9 cellular contexts compared by ENCODE assay signal in genomic region chr4:82201303-82201702, GRCh38.
DNase-seq lines count a peak whose midpoint lies in the region; ATAC-seq and TF ChIP-seq lines count a peak whose summit lies in the region.
"Had no signal": no experiment of that assay in that cellular context is flagged by ENCODE, and none has a peak within 500 bp of the region (broad histone marks: within the 10 kb centered on the region; RNA-seq: fewer than 3 reads in every experiment).

No MANE protein-coding gene starts in this region.

- no peak for ATAC-seq in Right ventricle myocardium inferior

- DNase-seq in DMS79 (lab: John Stamatoyannopoulos, UW) (peak; percentile 35), NCI-H2029 (lab: John Stamatoyannopoulos, UW) (peak; percentile 77), astrocyte of the hippocampus (ENCODE audit: low read depth, low spot score) (peak; percentile 75), myocyte (ENCODE audit: low read depth) (peak; percentile 68), T-helper 2 cell (no peak), ovary (no peak), Right ventricle myocardium inferior (ENCODE audit: missing footprints) (no peak)
- DNase-seq: T1000 had no signal

- no peaks in the 10 kb centered on the region for H3K4me1 ChIP-seq in ovary (ENCODE audit: insufficient read depth)

- H3K4me3 ChIP-seq in ovary = no peak overlapping the region

- no peak for TF ChIP-seq EP300 in ovary (IDR thresholded peaks at IDR 0.05)

- WGBS in ovary, 3 donors = 65 to 89% (median 88%) methylated on average over 1 of the region's 1 CpG

- H3K36me3 ChIP-seq in ovary = no peaks in the 10 kb centered on the region

- H3K27me3 ChIP-seq in ovary = no peaks in the 10 kb centered on the region

- no peak overlapping the region for H3K27ac ChIP-seq in ovary
- H3K27ac ChIP-seq: C4-2B had no signal

- no peaks in the 10 kb centered on the region for H3K9me3 ChIP-seq in ovary

- no peak for TF ChIP-seq CTCF in ovary (IDR thresholded peaks at IDR 0.05)

- no peak for TF ChIP-seq POLR2A in ovary (IDR thresholded peaks at IDR 0.05)

- intact Hi-C loops in ovary (cut with DNase I) = no loop called here
- intact Hi-C loops in Right ventricle myocardium inferior (cut with DNase I) = loop anchor here (5.0 kb wide), 1 partner anchor 794 kb away; no protein-coding TSS in a partner anchor

Comparison
In these comparisons a context has a peak if more than half of its experiments do, and no peak if none do; other contexts are left out.
1. DNase-seq: peak in DMS79 (single experiment), NCI-H2029 (single experiment), astrocyte of the hippocampus (single experiment) and myocyte (single experiment); none in T-helper 2 cell (0 of 5), ovary (0 of 5) and Right ventricle myocardium inferior (single experiment).